Comparison of ENCODE assay signal across 23 cellular contexts in genomic region chr3:134307425-134307824, GRCh38.
"Had no signal": no experiment of that assay in that cellular context is flagged by ENCODE, and none has a peak within 500 bp of the region (broad histone marks: within the 10 kb centered on the region; RNA-seq: fewer than 3 reads in every experiment).

No MANE protein-coding gene starts in this region.

- H3K4me3 Mint-ChIP-seq: activated CD4-positive, alpha-beta memory T cell treated with anti-CD3 and anti-CD28 coated beads, Interleukin-2, amount 10 ng/mL, durations not matched to agents 7 days and 5 days; activated CD4-positive, alpha-beta T cell treated with anti-CD3 and anti-CD28 coated beads, Interleukin-2, amount 10 ng/mL, durations not matched to agents 7 days and 5 days; natural killer cell treated with Interleukin-12 subunit alpha and Interleukin-12 subunit beta and Interleukin-15 and Interleukin-18, amount 100 ng/mL, for 72 hours had no signal

- H3K36me3 Mint-ChIP-seq: activated naive CD4-positive, alpha-beta T cell treated with anti-CD3 and anti-CD28 coated beads, Interleukin-2, amount 50 U/mL, for 72 hours; memory B cell; natural killer cell treated with Interleukin-12 subunit alpha and Interleukin-12 subunit beta and Interleukin-15 and Interleukin-18, amount 100 ng/mL, for 72 hours had no signal

- H3K27me3 ChIP-seq: testis, transverse colon had no signal

- H3K4me3 ChIP-seq: mucosa of descending colon, testis, transverse colon had no signal

- H3K36me3 ChIP-seq: transverse colon, WERI-Rb-1 had no signal

- ATAC-seq: effector memory CD8-positive, alpha-beta T cell; mucosa of descending colon; natural killer cell treated with Interleukin-12 subunit alpha and Interleukin-12 subunit beta and Interleukin-15 and Interleukin-18, amount 100 ng/mL, for 72 hours; right cardiac atrium; stimulated activated naive CD8-positive, alpha-beta T cell treated with anti-CD3 and anti-CD28 coated beads, Interleukin-15, Interleukin-2, amounts not matched to agents 100 U/mL and 50 U/mL, for 24 hours had no signal

- FAIRE-seq: urothelium cell line had no signal

- DNase-seq: activated CD4-positive, alpha-beta memory T cell treated with anti-CD3 and anti-CD28 coated beads, Interleukin-2, amount 10 ng/mL, durations not matched to agents 7 days and 5 days; activated CD4-positive, alpha-beta T cell treated with anti-CD3 and anti-CD28 coated beads, Interleukin-2, amount 10 ng/mL, durations not matched to agents 7 days and 5 days; activated CD4-positive, CD25-positive, alpha-beta regulatory T cell treated with anti-CD3 and anti-CD28 coated beads, Interleukin-2, amount 50 U/mL, for 72 hours; activated naive CD4-positive, alpha-beta T cell; activated T-cell treated with anti-CD3 and anti-CD28 coated beads, Interleukin-2, amount 50 U/mL, for 72 hours; cortex of kidney; effector memory CD8-positive, alpha-beta T cell; head of caudate nucleus; hippocampal formation; mucosa of descending colon; posterior cingulate gyrus; right cardiac atrium; stimulated activated CD4-positive, alpha-beta T cell treated with anti-CD3 and anti-CD28 coated beads, Interleukin-4, amount 100 ng/mL, for 1 hour; stimulated activated naive CD8-positive, alpha-beta T cell treated with anti-CD3 and anti-CD28 coated beads, Interleukin-15, Interleukin-2, amounts not matched to agents 100 U/mL and 50 U/mL, for 24 hours; T-helper 17 cell; T1000; testis; transverse colon; WERI-Rb-1 had no signal

- H3K27ac Mint-ChIP-seq: activated CD4-positive, alpha-beta memory T cell treated with anti-CD3 and anti-CD28 coated beads, Interleukin-2, amount 10 ng/mL, durations not matched to agents 7 days and 5 days; activated CD4-positive, alpha-beta T cell treated with anti-CD3 and anti-CD28 coated beads, Interleukin-2, amount 10 ng/mL, durations not matched to agents 7 days and 5 days; activated naive CD4-positive, alpha-beta T cell treated with anti-CD3 and anti-CD28 coated beads, Interleukin-2, amount 50 U/mL, for 72 hours; activated T-cell treated with anti-CD3 and anti-CD28 coated beads, Interleukin-2, amount 50 U/mL, for 72 hours; effector memory CD8-positive, alpha-beta T cell; memory B cell; natural killer cell treated with Interleukin-12 subunit alpha and Interleukin-12 subunit beta and Interleukin-15 and Interleukin-18, amount 100 ng/mL, for 72 hours; T-helper 17 cell had no signal

- H3K9me3 Mint-ChIP-seq: activated CD4-positive, alpha-beta memory T cell treated with anti-CD3 and anti-CD28 coated beads, Interleukin-2, amount 10 ng/mL, durations not matched to agents 7 days and 5 days; activated CD4-positive, alpha-beta T cell treated with anti-CD3 and anti-CD28 coated beads, Interleukin-2, amount 10 ng/mL, durations not matched to agents 7 days and 5 days; activated naive CD4-positive, alpha-beta T cell treated with anti-CD3 and anti-CD28 coated beads, Interleukin-2, amount 50 U/mL, for 72 hours; activated T-cell treated with anti-CD3 and anti-CD28 coated beads, Interleukin-2, amount 50 U/mL, for 72 hours; effector memory CD8-positive, alpha-beta T cell; memory B cell; natural killer cell treated with Interleukin-12 subunit alpha and Interleukin-12 subunit beta and Interleukin-15 and Interleukin-18, amount 100 ng/mL, for 72 hours had no signal

- H3K27ac ChIP-seq: testis, transverse colon, WERI-Rb-1 had no signal

- H3K9me3 ChIP-seq: mucosa of descending colon, testis, transverse colon had no signal
